Comparison of ENCODE assay signal across 8 cellular contexts in genomic region chr3:47282424-47283192, GRCh38. TPM values are rescaled to one million over a fixed set of nuclear protein-coding genes. Genes with fewer than 3 reads are reported as not detected.
DNase-seq lines count a peak whose midpoint lies in the region; ATAC-seq, FAIRE-seq and TF ChIP-seq lines count a peak whose summit lies in the region.

A gene with protein sequence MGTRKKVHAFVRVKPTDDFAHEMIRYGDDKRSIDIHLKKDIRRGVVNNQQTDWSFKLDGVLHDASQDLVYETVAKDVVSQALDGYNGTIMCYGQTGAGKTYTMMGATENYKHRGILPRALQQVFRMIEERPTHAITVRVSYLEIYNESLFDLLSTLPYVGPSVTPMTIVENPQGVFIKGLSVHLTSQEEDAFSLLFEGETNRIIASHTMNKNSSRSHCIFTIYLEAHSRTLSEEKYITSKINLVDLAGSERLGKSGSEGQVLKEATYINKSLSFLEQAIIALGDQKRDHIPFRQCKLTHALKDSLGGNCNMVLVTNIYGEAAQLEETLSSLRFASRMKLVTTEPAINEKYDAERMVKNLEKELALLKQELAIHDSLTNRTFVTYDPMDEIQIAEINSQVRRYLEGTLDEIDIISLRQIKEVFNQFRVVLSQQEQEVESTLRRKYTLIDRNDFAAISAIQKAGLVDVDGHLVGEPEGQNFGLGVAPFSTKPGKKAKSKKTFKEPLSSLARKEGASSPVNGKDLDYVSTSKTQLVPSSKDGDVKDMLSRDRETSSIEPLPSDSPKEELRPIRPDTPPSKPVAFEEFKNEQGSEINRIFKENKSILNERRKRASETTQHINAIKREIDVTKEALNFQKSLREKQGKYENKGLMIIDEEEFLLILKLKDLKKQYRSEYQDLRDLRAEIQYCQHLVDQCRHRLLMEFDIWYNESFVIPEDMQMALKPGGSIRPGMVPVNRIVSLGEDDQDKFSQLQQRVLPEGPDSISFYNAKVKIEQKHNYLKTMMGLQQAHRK (minus strand): TSS chr3:47282799. CDS start chr3:47277374, 5,425 bp downstream.
KLHL18 (plus strand) TSS chr3:47282944; CDS start chr3:47282966, 22 bp downstream.

- H3K9me3 ChIP-seq in HUES6 (ENCODE audit: control insufficient read depth, insufficient read depth, low read depth, low read length), result no peaks in the 10 kb centered on the region
- H3K9me3 ChIP-seq in OCI-LY1 (ENCODE audit: low read length), result no peaks in the 10 kb centered on the region
- H3K9me3 ChIP-seq in mononuclear cell (ENCODE audit: low read depth, low read length), result no peaks in the 10 kb centered on the region

- H3K79me2 ChIP-seq in OCI-LY1 (ENCODE audit: insufficient read depth, low read length), result peaks cover 32% of the 10 kb centered on the region

- no peak within 1 kb of the TSS for H2AFZ ChIP-seq in OCI-LY1 (ENCODE audit: low read length)

- H3F3A ChIP-seq in OCI-LY1 (ENCODE audit: insufficient read depth, low read length), result no peaks in the 10 kb centered on the region

- ATAC-seq in GM21423 (IDR thresholded peaks at IDR 0.05; ENCODE audit: unreplicated experiment), result peak; percentile 84

- DNase-seq in D721Med (ENCODE audit: insufficient read length, low spot score) (peak; percentile 93), activated T-cell treated with anti-CD3 and anti-CD28 coated beads for 24 hours (ENCODE audit: low read depth) (peak; percentile 94), epidermal melanocyte (ENCODE audit: insufficient read length, low spot score) (peak; percentile 91)
- peak; percentile 92 to 94 for DNase-seq in stimulated activated CD8-positive, alpha-beta memory T cell treated with anti-CD3 and anti-CD28 coated beads, Interleukin-2, amount 100 ng/mL, for 48 hours (ENCODE audit: low read depth in 2 of 2)

- H3K9me2 ChIP-seq in OCI-LY1 (ENCODE audit: low read depth, low read length), result no peaks in the 10 kb centered on the region

- H3K4me3 ChIP-seq in HUES6 (ENCODE audit: low read depth, low read length) (peak within 1 kb of the TSS; percentile 86), OCI-LY1 (ENCODE audit: low read depth, low read length, poor library complexity, severe bottlenecking) (peak within 1 kb of the TSS; percentile 76), mononuclear cell (ENCODE audit: low read length) (peak within 1 kb of the TSS; percentile 84)

- H3K27me3 ChIP-seq in HUES6 (ENCODE audit: control insufficient read depth, insufficient read depth, low read length) (no peaks in the 10 kb centered on the region), OCI-LY1 (ENCODE audit: insufficient read depth, low read length) (no peaks in the 10 kb centered on the region), mononuclear cell (ENCODE audit: insufficient read depth, low read length) (no peaks in the 10 kb centered on the region)

- H3K4me2 ChIP-seq in OCI-LY1 (ENCODE audit: low read length), result peak within 1 kb of the TSS; percentile 86

- no peak for FAIRE-seq in D721Med (lab: Jason Lieb, UNC)

- TF ChIP-seq CTCF in D721Med (IDR thresholded peaks at IDR 0.05; ENCODE audit: insufficient read depth, missing control alignments) (no peak), OCI-LY1 (IDR thresholded peaks at IDR 0.05; ENCODE audit: low read length) (no peak)

- H3K4me1 ChIP-seq in HUES6 (ENCODE audit: control insufficient read depth, insufficient read depth, low read length) (peaks cover 3% of the 10 kb centered on the region), OCI-LY1 (ENCODE audit: insufficient read depth, low read length, severe bottlenecking) (peaks cover 44% of the 10 kb centered on the region), mononuclear cell (ENCODE audit: insufficient read depth, low read length) (peaks cover 52% of the 10 kb centered on the region)

- peaks cover 4% of the 10 kb centered on the region for H3K36me3 ChIP-seq in HUES6 (ENCODE audit: control insufficient read depth, insufficient read depth, low read length)
- H3K36me3 ChIP-seq in OCI-LY1 (ENCODE audit: insufficient read depth, low read length), result peaks cover 14% of the 10 kb centered on the region; the same call in 1 of the 2 replicates

- H3K27ac ChIP-seq in HUES6 (ENCODE audit: low read depth, low read length) (peak within 1 kb of the TSS; percentile 83), OCI-LY1 (ENCODE audit: low read depth, low read length, poor library complexity, severe bottlenecking) (peak within 1 kb of the TSS; percentile 86)

- H4K20me1 ChIP-seq in OCI-LY1 (ENCODE audit: insufficient read depth, low read length), result no peaks in the 10 kb centered on the region

- H3K9ac ChIP-seq in HUES6 (ENCODE audit: low read length) (peak within 1 kb of the TSS; percentile 92), OCI-LY1 (ENCODE audit: low read length) (peak within 1 kb of the TSS; percentile 83)

RNA-seq across cellular contexts. Expression of the first gene that starts in this region (rescaled TPM):
- total RNA-seq in mononuclear cell, result 4.7 TPM

RNA-seq across cellular contexts. Expression of gene KLHL18, which starts in this region (rescaled TPM):
- total RNA-seq in mononuclear cell, result 14.2 TPM

Comparison
In these comparisons a context has a peak if more than half of its experiments do, and no peak if none do; other contexts are left out.
1. Peak in every context shown above with its lines: DNase-seq, ATAC-seq, H3K4me3 ChIP-seq and H3K27ac ChIP-seq.